ENCODE assay signal across 8 cellular contexts in the genomic region with DNA sequence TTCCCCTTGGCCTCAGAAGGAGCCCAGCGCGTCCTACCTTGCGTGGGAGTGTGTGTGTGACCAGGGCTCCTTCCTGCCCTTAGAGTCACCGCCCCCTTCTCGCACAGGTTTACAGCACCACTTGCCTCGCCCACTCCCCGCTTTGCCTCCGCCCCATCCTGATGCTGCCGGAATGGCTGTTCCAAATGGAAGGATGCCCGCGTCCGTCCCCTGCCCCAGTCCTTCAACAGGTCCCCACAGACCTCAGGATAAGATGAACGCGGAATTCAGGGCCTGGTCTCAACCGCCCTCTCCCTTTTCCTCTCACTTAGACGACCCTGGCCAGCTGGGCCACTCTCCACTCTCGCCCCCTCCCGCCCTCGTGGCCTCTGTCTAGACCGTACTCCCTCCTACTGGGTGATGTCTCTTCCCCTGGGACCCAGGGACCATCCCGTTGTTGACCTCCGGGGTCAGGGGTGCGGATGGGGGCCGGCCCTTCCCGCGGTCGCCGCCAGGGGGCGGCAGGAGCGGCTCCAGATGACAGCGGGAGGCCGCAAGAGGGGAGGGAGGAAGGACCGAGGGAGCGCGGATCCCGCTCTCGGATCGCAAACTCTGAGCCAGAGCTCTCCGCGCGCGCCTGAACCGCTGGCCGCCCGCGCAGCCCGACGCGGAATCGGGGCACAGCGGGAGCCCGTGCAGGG. TPM values are rescaled to one million over a fixed set of nuclear protein-coding genes. Genes with fewer than 3 reads are reported as not detected.
DNase-seq lines count a peak whose midpoint lies in the region; ATAC-seq and TF ChIP-seq lines count a peak whose summit lies in the region.

A gene (plus strand): TSS at position 585 of the 680 bp plus-strand sequence.

- peak within 1 kb of the TSS; percentile 88 for H3K9ac ChIP-seq in NT2/D1 (ENCODE audit: insufficient read length, low read depth)

- no peaks in the 10 kb centered on the region for H3K9me3 Mint-ChIP-seq in neural crest cell

- H3K9me3 ChIP-seq in NT2/D1 (ENCODE audit: insufficient read depth, low read length) (no peaks in the 10 kb centered on the region), thoracic aorta (no peaks in the 10 kb centered on the region)

- H2AFZ ChIP-seq in ACC112 (ENCODE audit: low read length, unreplicated experiment) = peak within 1 kb of the TSS; percentile 83

- H3K4me1 Mint-ChIP-seq in neural crest cell = peaks cover 27% of the 10 kb centered on the region

- peak; percentile 75 for ATAC-seq in GM18868 (IDR thresholded peaks at IDR 0.05; ENCODE audit: unreplicated experiment)
- peak; percentile 79 for ATAC-seq in HG03342 (IDR thresholded peaks at IDR 0.05; ENCODE audit: unreplicated experiment)
- ATAC-seq in thoracic aorta (ENCODE audit: insufficient number of reproducible peaks, low FRiP score, low read depth) = peak; percentile 54

- TF ChIP-seq CTCF in fibroblast of the aortic adventitia (IDR thresholded peaks at IDR 0.05; ENCODE audit: insufficient read depth, low read length) (peak; percentile 98), neural crest cell (conservative IDR thresholded peaks at IDR 0.05) (peak; percentile 100), thoracic aorta (IDR thresholded peaks at IDR 0.05) (peak; percentile 98)

- H3K79me2 ChIP-seq in ACC112 (ENCODE audit: control insufficient read depth, insufficient read depth, low read length, unreplicated experiment) = peaks cover 24% of the 10 kb centered on the region

- H3K36me3 ChIP-seq in ACC112 (ENCODE audit: insufficient read depth, low read length) = no peaks in the 10 kb centered on the region
- no peaks in the 10 kb centered on the region for H3K36me3 ChIP-seq in NT2/D1 (ENCODE audit: insufficient read depth, insufficient read length, low read length)
- no peaks in the 10 kb centered on the region for H3K36me3 ChIP-seq in thoracic aorta

- H3K4me1 ChIP-seq in ACC112 (ENCODE audit: control insufficient read depth, insufficient read depth, low read length, unreplicated experiment) (peaks cover 26% of the 10 kb centered on the region), NT2/D1 (ENCODE audit: insufficient read depth, insufficient read length) (peaks cover 9% of the 10 kb centered on the region), thoracic aorta (ENCODE audit: control insufficient read depth in 1 of 2, low read depth in 2 of 2) (peaks cover 0 to 42% of the 10 kb centered on the region in 2 donors)

- H3K27me3 Mint-ChIP-seq in neural crest cell (ENCODE audit: low read depth) = peaks cover 35% of the 10 kb centered on the region

- H3K27ac ChIP-seq in ACC112 (ENCODE audit: low read depth, low read length) (peak within 1 kb of the TSS; percentile 77), thoracic aorta (peak within 1 kb of the TSS; percentile 88 to 90)

- H3K27me3 ChIP-seq in ACC112 (ENCODE audit: insufficient read depth, low read length) (no peaks in the 10 kb centered on the region), NT2/D1 (ENCODE audit: insufficient read depth, insufficient read length) (peaks cover 15% of the 10 kb centered on the region), thoracic aorta (replicated peaks; ENCODE audit: insufficient read depth) (no peaks in the 10 kb centered on the region)

- no peak within 1 kb of the TSS for H3K27ac Mint-ChIP-seq in neural crest cell (ENCODE audit: unreplicated experiment)

- peak within 1 kb of the TSS; percentile 86 for H3K4me3 Mint-ChIP-seq in neural crest cell

- no peaks in the 10 kb centered on the region for H3K36me3 Mint-ChIP-seq in neural crest cell (ENCODE audit: low read depth)

- DNase-seq in NT2/D1 (ENCODE audit: low read depth, low spot score) = peak; percentile 77
- peak; percentile 16 to 20 for DNase-seq in activated T-helper 1 cell treated with anti-CD3 and anti-CD28 coated beads, Interleukin-2, amount 50 U/mL, for 16 hours (ENCODE audit: low read depth in 1 of 2, low spot score in 1 of 2)
- DNase-seq in fibroblast of the aortic adventitia (ENCODE audit: low read depth) = peak; percentile 77
- DNase-seq in neural crest cell (ENCODE audit: low read depth, low spot score) = peak; percentile 80
- DNase-seq in thoracic aorta (ENCODE audit: low spot score) = no peak

- H3K4me3 ChIP-seq in ACC112 (ENCODE audit: low read depth, low read length) (peak within 1 kb of the TSS; percentile 97), NT2/D1 (ENCODE audit: insufficient read length, low read depth) (peak within 1 kb of the TSS; percentile 81), fibroblast of the aortic adventitia (ENCODE audit: low read depth, low read length) (peak within 1 kb of the TSS; percentile 78), thoracic aorta (peak within 1 kb of the TSS; percentile 77)

RNA-seq across cellular contexts. Expression of the gene that starts here (rescaled TPM):
- total RNA-seq in fibroblast of the aortic adventitia (ENCODE audit: low replicate concordance) = 28.1 and 50.9 TPM in 2 replicates
- total RNA-seq in neural crest cell = 1.3 and 1.4 TPM in 2 replicates
- 100 to 1,000 TPM in 1 of 2 donors, 10 to 100 TPM in 1; 71.2 to 150 TPM for total RNA-seq in thoracic aorta

Comparison
In these comparisons a context has a peak if more than half of its experiments do, and no peak if none do; other contexts are left out.
1. RNA of the gene that starts here (total RNA-seq): 71.2 to 150 TPM in thoracic aorta and 28.1 to 50.9 TPM in fibroblast of the aortic adventitia; 1.3 to 1.4 TPM in neural crest cell; every median in the first group is over 10 times any median in the second.
2. Peak in every context shown above with its lines, with median percentiles within 50 percentile points of each other: H3K4me3 ChIP-seq, ATAC-seq and CTCF ChIP-seq.